Comparison of ENCODE assay signal across 1 cellular context in genomic region chr6:28124350-28124970, GRCh38.
TF ChIP-seq lines count a peak whose summit lies in the region.

TSS of gene ZSCAN16 (plus strand) at chr6:28124609. CDS start at chr6:28125444, 835 bp downstream.

TF ChIP-seq in HCT116, 20 proteins besides CTCF, POLR2A, EP300 and RAD21 (continued from another document):
- TF ChIP-seq, protein P1, sequence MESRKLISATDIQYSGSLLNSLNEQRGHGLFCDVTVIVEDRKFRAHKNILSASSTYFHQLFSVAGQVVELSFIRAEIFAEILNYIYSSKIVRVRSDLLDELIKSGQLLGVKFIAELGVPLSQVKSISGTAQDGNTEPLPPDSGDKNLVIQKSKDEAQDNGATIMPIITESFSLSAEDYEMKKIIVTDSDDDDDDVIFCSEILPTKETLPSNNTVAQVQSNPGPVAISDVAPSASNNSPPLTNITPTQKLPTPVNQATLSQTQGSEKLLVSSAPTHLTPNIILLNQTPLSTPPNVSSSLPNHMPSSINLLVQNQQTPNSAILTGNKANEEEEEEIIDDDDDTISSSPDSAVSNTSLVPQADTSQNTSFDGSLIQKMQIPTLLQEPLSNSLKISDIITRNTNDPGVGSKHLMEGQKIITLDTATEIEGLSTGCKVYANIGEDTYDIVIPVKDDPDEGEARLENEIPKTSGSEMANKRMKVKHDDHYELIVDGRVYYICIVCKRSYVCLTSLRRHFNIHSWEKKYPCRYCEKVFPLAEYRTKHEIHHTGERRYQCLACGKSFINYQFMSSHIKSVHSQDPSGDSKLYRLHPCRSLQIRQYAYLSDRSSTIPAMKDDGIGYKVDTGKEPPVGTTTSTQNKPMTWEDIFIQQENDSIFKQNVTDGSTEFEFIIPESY (IDR thresholded peaks at IDR 0.05; ENCODE audit: extremely low read depth, insufficient replicate concordance, low read length), result no peak
